8 cellular contexts compared by ENCODE assay signal in the genomic region with DNA sequence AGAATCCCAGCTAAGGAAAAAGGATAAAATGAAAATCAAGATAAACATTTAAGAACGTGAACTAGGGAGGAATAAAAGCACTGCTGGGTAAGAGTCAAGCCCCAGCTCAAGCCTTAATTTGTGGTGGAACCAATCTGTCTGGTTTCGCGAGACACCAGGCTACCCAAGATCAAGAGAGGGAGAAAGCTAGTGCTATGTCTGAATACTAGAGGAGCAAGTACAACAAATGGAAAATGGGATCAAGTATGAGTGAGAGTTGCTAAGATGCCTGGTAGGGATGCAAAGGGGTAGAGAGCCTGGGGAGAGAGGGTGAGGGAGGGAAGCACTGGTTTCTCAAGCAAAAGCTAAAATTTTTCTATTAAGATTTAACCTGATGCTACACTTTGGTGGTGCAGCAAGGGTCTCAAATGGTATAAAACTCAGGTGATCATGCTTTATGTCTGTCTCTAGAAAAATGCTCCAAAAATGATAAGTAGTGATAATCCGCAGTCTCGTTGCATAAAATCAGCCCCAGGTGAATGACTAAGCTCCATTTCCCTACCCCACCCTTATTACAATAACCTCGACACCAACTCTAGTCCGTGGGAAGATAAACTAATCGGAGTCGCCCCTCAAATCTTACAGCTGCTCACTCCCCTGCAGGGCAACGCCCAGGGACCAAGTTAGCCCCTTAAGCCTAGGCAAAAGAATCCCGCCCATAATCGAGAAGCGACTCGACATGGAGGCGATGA. TPM values are rescaled to one million over a fixed set of nuclear protein-coding genes. Genes with fewer than 3 reads are reported as not detected.
DNase-seq lines count a peak whose midpoint lies in the region; ATAC-seq and TF ChIP-seq lines count a peak whose summit lies in the region.

No MANE protein-coding gene starts in this region.

- H3K36me3 Mint-ChIP-seq in activated CD4-positive, alpha-beta memory T cell treated with anti-CD3 and anti-CD28 coated beads, Interleukin-2, amount 10 ng/mL, durations not matched to agents 7 days and 5 days (ENCODE audit: low read depth): peaks cover 65% of the 10 kb centered on the region

- peaks cover 65% of the 10 kb centered on the region for H3K4me1 Mint-ChIP-seq in activated CD4-positive, alpha-beta memory T cell treated with anti-CD3 and anti-CD28 coated beads, Interleukin-2, amount 10 ng/mL, durations not matched to agents 7 days and 5 days

- no peak for DNase-seq in HFF-Myc (ENCODE audit: extremely low read depth, low read depth)
- DNase-seq in activated CD4-positive, alpha-beta memory T cell treated with anti-CD3 and anti-CD28 coated beads, Interleukin-2, amount 10 ng/mL, durations not matched to agents 7 days and 5 days: no peak
- DNase-seq in right cardiac atrium: no peak
- DNase-seq in spleen: no peak
- DNase-seq in NCI-H2107 treated with DMSO at 0.1 percent for 48 hours (lab: John Stamatoyannopoulos, UW; ENCODE audit: unreplicated experiment): no peak
- DNase-seq in NOMO-1 treated with DMSO at 0.1 percent for 48 hours (lab: John Stamatoyannopoulos, UW; ENCODE audit: unreplicated experiment): no peak
- no peak for DNase-seq in NCI-H1092 treated with DMSO at 0.1 percent for 48 hours (lab: John Stamatoyannopoulos, UW)

- H3K27ac ChIP-seq in right cardiac atrium (ENCODE audit: low read length): peak overlapping the region; percentile 86
- H3K27ac ChIP-seq in spleen: peak overlapping the region; percentile 96 to 99 (median 99)

- no peaks in the 10 kb centered on the region for H3K27me3 ChIP-seq in right cardiac atrium (ENCODE audit: control insufficient read depth, insufficient read depth)
- H3K27me3 ChIP-seq in spleen (replicated peaks in 1 of 7): no peaks in the 10 kb centered on the region

- POLR2A ChIA-PET in activated CD4-positive, alpha-beta memory T cell treated with anti-CD3 and anti-CD28 coated beads, Interleukin-2, amount 10 ng/mL, durations not matched to agents 7 days and 5 days (lab: Charles Lee): interaction anchor here (0.7 to 10.7 kb wide), 32 partner anchors 9 to 799 kb away, joined by 3 to 257 read pairs (median 8); a partner anchor contains a TSS

- no peaks in the 10 kb centered on the region for H3K9me3 ChIP-seq in right cardiac atrium (ENCODE audit: control insufficient read depth, low read length)
- H3K9me3 ChIP-seq in spleen: no peaks in the 10 kb centered on the region

- ATAC-seq in right cardiac atrium (no peak), GM18870 (IDR thresholded peaks at IDR 0.05; ENCODE audit: unreplicated experiment) (no peak)

- CTCF ChIA-PET in activated CD4-positive, alpha-beta memory T cell treated with anti-CD3 and anti-CD28 coated beads, Interleukin-2, amount 10 ng/mL, durations not matched to agents 7 days and 5 days (lab: Charles Lee): interaction anchor here (0.7 to 4.3 kb wide), 9 partner anchors 17 to 1563 kb away, joined by 3 to 30 read pairs (median 4); a partner anchor contains a TSS

- WGBS in right cardiac atrium: 5% methylated on average over 15 of the region's 15 CpGs
- WGBS in spleen, 5 donors: 10 to 13% (median 11%) methylated on average over 11 to 15 of the region's 15 CpGs

- H3K4me1 ChIP-seq in right cardiac atrium (ENCODE audit: control insufficient read depth, insufficient read depth, low read length) (no peaks in the 10 kb centered on the region), spleen (peaks cover 52 to 80% (median 77%) of the 10 kb centered on the region in 6 donors)

- H3K27me3 Mint-ChIP-seq in activated CD4-positive, alpha-beta memory T cell treated with anti-CD3 and anti-CD28 coated beads, Interleukin-2, amount 10 ng/mL, durations not matched to agents 7 days and 5 days: no peaks in the 10 kb centered on the region

- TF ChIP-seq POLR2A in spleen (IDR thresholded peaks at IDR 0.05): no peak

- TF ChIP-seq CTCF in HFF-Myc (IDR thresholded peaks at IDR 0.05; ENCODE audit: low read depth, low read length, missing control alignments) (no peak), spleen (IDR thresholded peaks at IDR 0.05 in 8 of 11, conservative IDR thresholded peaks at IDR 0.05 in 3 of 11) (no peak)

- H3K4me3 ChIP-seq in HFF-Myc (replicated peaks; ENCODE audit: low read depth, low read length) (peak overlapping the region; percentile 80), right cardiac atrium (ENCODE audit: low read length) (peak overlapping the region; percentile 68), spleen (peak overlapping the region; percentile 56 to 81 (median 70))

- H3K4me3 Mint-ChIP-seq in activated CD4-positive, alpha-beta memory T cell treated with anti-CD3 and anti-CD28 coated beads, Interleukin-2, amount 10 ng/mL, durations not matched to agents 7 days and 5 days: peak overlapping the region; percentile 97

- H3K36me3 ChIP-seq in spleen: peaks cover 1 to 45% (median 22%) of the 10 kb centered on the region in 6 donors

- no peaks in the 10 kb centered on the region for H3K9me3 Mint-ChIP-seq in activated CD4-positive, alpha-beta memory T cell treated with anti-CD3 and anti-CD28 coated beads, Interleukin-2, amount 10 ng/mL, durations not matched to agents 7 days and 5 days

- peak overlapping the region; percentile 98 for H3K27ac Mint-ChIP-seq in activated CD4-positive, alpha-beta memory T cell treated with anti-CD3 and anti-CD28 coated beads, Interleukin-2, amount 10 ng/mL, durations not matched to agents 7 days and 5 days

- intact Hi-C loops in right cardiac atrium (cut with DNase I) (loop anchor here in 1 of 4 donors (5.0 kb wide), 1 partner anchor 37 kb away; no protein-coding TSS in a partner anchor), spleen (cut with DNase I; ENCODE audit: low total_unique reads) (no loop called here)

RNA-seq across cellular contexts. Expression of a gene that starts 1.7 kb away (rescaled TPM):
- total RNA-seq in activated CD4-positive, alpha-beta memory T cell treated with anti-CD3 and anti-CD28 coated beads, Interleukin-2, amount 10 ng/mL, durations not matched to agents 7 days and 5 days: 100 to 1,000 TPM; 110 to 111 TPM
- 10 to 100 TPM; 64.4 to 73.6 (median 65.0) TPM for total RNA-seq in right cardiac atrium
- 29.4 TPM for polyA plus RNA-seq in right cardiac atrium
- 100 to 1,000 TPM in 6 of 7 donors, 10 to 100 TPM in 1; 86.2 to 159 (median 126) TPM for total RNA-seq in spleen
- 10 to 100 TPM in 2 of 3 donors, 1 to 10 TPM in 1; 9.7 to 21.9 (median 12.1) TPM for polyA plus RNA-seq in spleen

RNA-seq across cellular contexts. Expression of a gene that starts 32.9 kb away (rescaled TPM):
- 10 to 100 TPM; 44.3 to 47.2 TPM for total RNA-seq in activated CD4-positive, alpha-beta memory T cell treated with anti-CD3 and anti-CD28 coated beads, Interleukin-2, amount 10 ng/mL, durations not matched to agents 7 days and 5 days
- 10 to 100 TPM; 43.9 to 46.6 (median 46.2) TPM for total RNA-seq in right cardiac atrium
- 29.0 TPM for polyA plus RNA-seq in right cardiac atrium
- total RNA-seq in spleen: 10 to 100 TPM; 16.3 to 36.8 (median 26.4) TPM
- 10 to 100 TPM; 18.9 to 21.7 (median 21.6) TPM for polyA plus RNA-seq in spleen
